8 cellular contexts compared by ENCODE assay signal in genomic region chr15:62392411-62392810, GRCh38. TPM values are rescaled to one million over a fixed set of nuclear protein-coding genes. Genes with fewer than 3 reads are reported as not detected.
DNase-seq lines count a peak whose midpoint lies in the region; ATAC-seq and TF ChIP-seq lines count a peak whose summit lies in the region.

No MANE protein-coding gene starts in this region.

- H3K9me3 Mint-ChIP-seq in nephron, result no peaks in the 10 kb centered on the region

- H3K9me3 ChIP-seq in PC-3 (ENCODE audit: low read length), result no peaks in the 10 kb centered on the region

- peak; percentile 59 for DNase-seq in ELF-1 (ENCODE audit: low read depth, low spot score)
- no peak for DNase-seq in PC-3
- no peak for DNase-seq in epithelial cell of esophagus (ENCODE audit: low read depth)
- no peak for DNase-seq in NOMO-1 (lab: John Stamatoyannopoulos, UW; ENCODE audit: unreplicated experiment in 2 of 2)
- no peak for DNase-seq in NCI-H226
- DNase-seq in NCI-H1694 (lab: John Stamatoyannopoulos, UW), result no peak

- peak overlapping the region; percentile 98; the same call in 1 of the 2 replicates for H2AFZ ChIP-seq in PC-3 (ENCODE audit: low read length)

- H3K79me2 ChIP-seq in PC-3 (ENCODE audit: low read length), result peaks cover 7% of the 10 kb centered on the region

- peak overlapping the region; percentile 98 for H3K4me2 ChIP-seq in PC-3 (ENCODE audit: low read length)

- peaks cover 4% of the 10 kb centered on the region for H3K27me3 Mint-ChIP-seq in nephron (ENCODE audit: low read depth)

- peaks cover 17% of the 10 kb centered on the region for H3K4me1 Mint-ChIP-seq in nephron

- H3K4me3 Mint-ChIP-seq in nephron, result peak overlapping the region; percentile 96 to 99 (median 97)

- H3K9ac ChIP-seq in PC-3 (ENCODE audit: low read length), result no peak overlapping the region

- CTCF ChIA-PET in PC-3 (lab: Charles Lee), result no interaction called here

- no peaks in the 10 kb centered on the region for H4K20me1 ChIP-seq in PC-3 (ENCODE audit: low read length)

- peaks cover 16% of the 10 kb centered on the region for H3K4me1 ChIP-seq in PC-3 (ENCODE audit: insufficient read depth, low read length)

- POLR2A ChIA-PET in PC-3 (lab: Charles Lee; ENCODE audit: unreplicated experiment), result interaction anchor here (0.7 kb wide), 1 partner anchor 304 kb away, joined by 5 read pairs; no protein-coding TSS in a partner anchor

- no peak overlapping the region for H3K27ac ChIP-seq in PC-3 (ENCODE audit: low read length)

- no peaks in the 10 kb centered on the region for H3K27me3 ChIP-seq in PC-3 (ENCODE audit: low read length)

- BruUV-seq in PC-3 (replicated peaks; lab: Mats Ljungman, UMichigan), result no TSS peak

- no peaks in the 10 kb centered on the region for H3K36me3 ChIP-seq in PC-3 (ENCODE audit: low read depth, low read length)

- no peaks in the 10 kb centered on the region for H3F3A ChIP-seq in PC-3 (ENCODE audit: low read length, unreplicated experiment)

- TF ChIP-seq CTCF in PC-3 (conservative IDR thresholded peaks at IDR 0.05; ENCODE audit: low read depth, low read length) (no peak), epithelial cell of esophagus (IDR thresholded peaks at IDR 0.05; ENCODE audit: insufficient read depth, low read depth, low read length, missing control alignments) (no peak), nephron (IDR thresholded peaks at IDR 0.05; ENCODE audit: unreplicated experiment in 3 of 3) (no peak)

- intact Hi-C loops in PC-3 (cut with micrococcal nuclease), result loop anchor here (5.0 to 10.0 kb wide), 2 partner anchors 65 to 312 kb away; no protein-coding TSS in a partner anchor

- peak overlapping the region; percentile 99 for H3K4me3 ChIP-seq in PC-3 (ENCODE audit: low read length)
- H3K4me3 ChIP-seq in epithelial cell of esophagus (ENCODE audit: low read length), result peak overlapping the region; percentile 62

- no peaks in the 10 kb centered on the region for H3K9me2 ChIP-seq in PC-3 (replicated peaks; ENCODE audit: low read length)

- H3K27ac Mint-ChIP-seq in nephron, result peak overlapping the region; percentile 66 to 90 (median 89)

- H3K36me3 Mint-ChIP-seq in nephron (ENCODE audit: low read depth), result no peaks in the 10 kb centered on the region

- ATAC-seq in PC-3 (no peak), HG03139 (IDR thresholded peaks at IDR 0.05; ENCODE audit: unreplicated experiment) (no peak)

RNA-seq across cellular contexts. Expression of gene TLN2, which starts 2.1 kb away (rescaled TPM):
- 5.1 and 5.7 TPM in 2 replicates for total RNA-seq in PC-3 (2014; rRNA removed)
